Comparison of ENCODE assay signal across 10 cellular contexts in the genomic region with DNA sequence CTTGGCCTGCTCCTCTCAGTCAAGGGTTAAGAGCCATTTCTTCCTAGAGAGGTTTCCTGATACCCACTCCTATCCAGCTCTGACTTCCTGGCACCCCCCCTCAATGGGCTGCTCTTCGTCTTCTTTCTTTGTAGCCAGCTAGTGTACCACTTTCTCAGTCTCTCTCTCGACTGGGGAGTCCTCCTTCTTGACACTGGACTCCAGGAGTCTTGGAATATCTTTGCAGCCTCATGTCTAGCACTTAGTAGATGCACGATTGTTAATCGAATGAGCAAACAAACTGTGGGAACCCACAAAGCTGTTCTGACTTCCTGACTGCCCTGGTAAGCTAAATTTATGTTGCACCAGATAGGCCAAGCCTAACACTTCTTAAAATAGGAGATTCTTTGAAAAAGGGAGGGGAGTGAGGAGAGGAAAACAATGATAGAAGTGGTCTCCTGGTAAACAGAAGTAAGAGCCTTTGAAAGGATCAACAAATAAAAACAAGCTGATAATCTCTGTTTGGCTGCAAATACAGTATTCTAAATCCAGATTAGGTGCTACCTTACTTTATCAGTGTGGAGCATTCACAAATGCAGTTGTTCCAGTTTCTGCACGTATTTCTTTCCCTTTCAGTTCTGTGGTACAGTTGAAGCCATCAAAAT.
A peak's percentile ranks its signal among the peaks of the same experiment; 100 is the strongest.
DNase-seq lines count a peak whose midpoint lies in the region; ATAC-seq and TF ChIP-seq lines count a peak whose summit lies in the region.
"Had no signal": no experiment of that assay in that cellular context is flagged by ENCODE, and none has a peak within 500 bp of the region (broad histone marks: within the 10 kb centered on the region; RNA-seq: fewer than 3 reads in every experiment).

No MANE protein-coding gene starts in this region.

- no peak for ATAC-seq in activated CD4-positive, alpha-beta T cell treated with anti-CD3 and anti-CD28 coated beads for 36 hours

- peaks cover 5 to 63% (median 54%) of the 10 kb centered on the region in 4 donors for H3K4me1 ChIP-seq in esophagus muscularis mucosa
- peaks cover 30 to 48% of the 10 kb centered on the region in 2 donors for H3K4me1 ChIP-seq in thyroid gland

- H3K9me3 ChIP-seq in SK-N-MC (ENCODE audit: low read depth, low read length) (no peaks in the 10 kb centered on the region), esophagus muscularis mucosa (no peaks in the 10 kb centered on the region), thyroid gland (no peaks in the 10 kb centered on the region)
- H3K9me3 ChIP-seq: ovary had no signal

- H3K27me3 ChIP-seq in esophagus muscularis mucosa (no peaks in the 10 kb centered on the region), thyroid gland (no peaks in the 10 kb centered on the region)
- H3K27me3 ChIP-seq: ovary had no signal

- intact Hi-C loops in activated CD4-positive, alpha-beta T cell treated with anti-CD3 and anti-CD28 coated beads for 36 hours (cut with DNase I, micrococcal nuclease) = no loop called here
- intact Hi-C loops in esophagus muscularis mucosa (cut with DNase I) (loop anchor here (5.0 kb wide), 2 partner anchors 58 to 157 kb away; no protein-coding TSS in a partner anchor), thyroid gland (cut with DNase I) (loop anchor here (10.0 kb wide), 1 partner anchor 160 kb away; a partner anchor contains a TSS)

- H3K27me3 Mint-ChIP-seq in activated CD4-positive, alpha-beta T cell treated with anti-CD3 and anti-CD28 coated beads for 36 hours = no peaks in the 10 kb centered on the region

- H3K4me1 Mint-ChIP-seq in activated CD4-positive, alpha-beta T cell treated with anti-CD3 and anti-CD28 coated beads for 36 hours = peaks cover 41% of the 10 kb centered on the region

- WGBS in esophagus muscularis mucosa = 72% methylated on average over 5 of the region's 5 CpGs
- WGBS in thyroid gland, 2 donors = 35 to 39% methylated on average over 5 of the region's 5 CpGs

- H3K27ac Mint-ChIP-seq in activated CD4-positive, alpha-beta T cell treated with anti-CD3 and anti-CD28 coated beads for 36 hours = peak overlapping the region; percentile 87

- TF ChIP-seq EP300 in esophagus muscularis mucosa (IDR thresholded peaks at IDR 0.05) = no peak

- H3K27ac ChIP-seq in SK-N-MC (peak overlapping the region; percentile 99), esophagus muscularis mucosa (replicated peaks in 1 of 4) (peak overlapping the region; percentile 25 to 70 (median 52)), thyroid gland (peak overlapping the region; percentile 81 to 87 (median 84)), RWPE1 (no peak overlapping the region)

- POLR2A ChIA-PET in activated CD4-positive, alpha-beta T cell treated with anti-CD3 and anti-CD28 coated beads for 36 hours (lab: Charles Lee) = no interaction called here
- POLR2A ChIA-PET in RWPE1 (lab: Yijun Ruan, JAX; ENCODE audit: low non-redundant PET) = no interaction called here

- TF ChIP-seq POLR2A in esophagus muscularis mucosa (IDR thresholded peaks at IDR 0.05; ENCODE audit: low read depth) = no peak
- no peak for TF ChIP-seq POLR2A in thyroid gland (IDR thresholded peaks at IDR 0.05)

- H3K36me3 ChIP-seq in SK-N-MC (ENCODE audit: insufficient read depth, low read length) = no peaks in the 10 kb centered on the region
- no peaks in the 10 kb centered on the region for H3K36me3 ChIP-seq in esophagus muscularis mucosa
- H3K36me3 ChIP-seq in thyroid gland = no peaks in the 10 kb centered on the region
- H3K36me3 ChIP-seq: ovary had no signal

- DNase-seq in activated CD4-positive, alpha-beta T cell treated with anti-CD3 and anti-CD28 coated beads for 36 hours = no peak
- DNase-seq in activated CD4-positive, alpha-beta T cell treated with anti-CD3 and anti-CD28 coated beads for 4 hours = no peak
- no peak for DNase-seq in SK-N-MC (ENCODE audit: low read depth, low spot score)
- DNase-seq in esophagus muscularis mucosa (ENCODE audit: extremely low spot score) = no peak
- no peak for DNase-seq in thyroid gland
- no peak for DNase-seq in activated naive CD4-positive, alpha-beta T cell (lab: John Stamatoyannopoulos, UW)
- DNase-seq in amygdala (lab: John Stamatoyannopoulos, UW) = no peak
- no peak for DNase-seq in RWPE1 (ENCODE audit: low spot score)
- DNase-seq: GOT3 had no signal

- no peak for TF ChIP-seq CTCF in esophagus muscularis mucosa (IDR thresholded peaks at IDR 0.05)
- no peak for TF ChIP-seq CTCF in thyroid gland (IDR thresholded peaks at IDR 0.05)
- no peak for TF ChIP-seq CTCF in RWPE1 (conservative IDR thresholded peaks at IDR 0.05; ENCODE audit: low read depth)

- no peaks in the 10 kb centered on the region for H3K9me3 Mint-ChIP-seq in activated CD4-positive, alpha-beta T cell treated with anti-CD3 and anti-CD28 coated beads for 36 hours (ENCODE audit: low read depth)

- CTCF ChIA-PET in activated CD4-positive, alpha-beta T cell treated with anti-CD3 and anti-CD28 coated beads for 36 hours (lab: Charles Lee) = no interaction called here
- CTCF ChIA-PET in RWPE1 (lab: Yijun Ruan, JAX) = interaction anchor here (0.7 kb wide), 1 partner anchor 1399 kb away, joined by 6 read pairs; no protein-coding TSS in a partner anchor

- peak overlapping the region; percentile 64 for H3K4me3 ChIP-seq in SK-N-MC
- no peak overlapping the region for H3K4me3 ChIP-seq in esophagus muscularis mucosa
- no peak overlapping the region for H3K4me3 ChIP-seq in thyroid gland (replicated peaks in 1 of 3)
- H3K4me3 ChIP-seq: ovary had no signal

- H3K4me3 Mint-ChIP-seq in activated CD4-positive, alpha-beta T cell treated with anti-CD3 and anti-CD28 coated beads for 36 hours = peak overlapping the region; percentile 20

- H3K9ac ChIP-seq in SK-N-MC (ENCODE audit: insufficient read length) = peak overlapping the region; percentile 75

- no peaks in the 10 kb centered on the region for H3K36me3 Mint-ChIP-seq in activated CD4-positive, alpha-beta T cell treated with anti-CD3 and anti-CD28 coated beads for 36 hours (ENCODE audit: low read depth)

Comparison
In these comparisons a context has a peak if more than half of its experiments do, and no peak if none do; other contexts are left out.
1. intact Hi-C loops: an anchor here in esophagus muscularis mucosa (5.0 kb wide) and thyroid gland (10.0 kb wide); none called in activated CD4-positive, alpha-beta T cell treated with anti-CD3 and anti-CD28 coated beads for 36 hours.